18 cellular contexts compared by ENCODE assay signal in the genomic region with DNA sequence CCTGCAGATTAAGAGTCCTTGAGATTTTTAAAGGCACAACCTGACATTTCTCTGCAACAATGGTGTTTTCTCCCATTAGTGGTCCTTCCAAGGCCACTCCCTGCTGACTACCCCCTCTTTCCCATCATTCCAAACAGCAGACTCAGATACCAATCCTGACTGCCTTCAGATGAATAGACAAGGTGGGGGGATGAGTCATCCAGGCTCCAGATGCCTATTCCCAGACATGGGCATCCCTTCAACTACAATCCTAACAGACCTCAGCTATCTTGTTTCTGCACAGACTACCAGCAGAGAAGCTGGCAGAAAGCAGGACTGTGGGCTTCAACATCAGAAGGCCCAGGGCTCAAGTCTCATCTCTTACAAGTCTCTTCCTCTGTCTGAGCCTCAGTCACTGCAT. TPM values are rescaled to one million over a fixed set of nuclear protein-coding genes. Genes with fewer than 3 reads are reported as not detected.
DNase-seq lines count a peak whose midpoint lies in the region; ATAC-seq, FAIRE-seq and TF ChIP-seq lines count a peak whose summit lies in the region.
"Had no signal": no experiment of that assay in that cellular context is flagged by ENCODE, and none has a peak within 500 bp of the region (broad histone marks: within the 10 kb centered on the region; RNA-seq: fewer than 3 reads in every experiment).

No MANE protein-coding gene starts in this region.

- H3K9me3 Mint-ChIP-seq in nephron progenitor cell = no peaks in the 10 kb centered on the region
- H3K9me3 Mint-ChIP-seq: activated T-cell treated with anti-CD3 and anti-CD28 coated beads, Interleukin-2, amount 50 U/mL, for 72 hours had no signal

- peak overlapping the region; percentile 89 for H3K4me3 Mint-ChIP-seq in nephron progenitor cell
- no peak overlapping the region for H3K4me3 Mint-ChIP-seq in T-helper 17 cell
- H3K4me3 Mint-ChIP-seq: activated T-cell treated with anti-CD3 and anti-CD28 coated beads, Interleukin-2, amount 50 U/mL, for 72 hours; CD14-positive monocyte had no signal

- ATAC-seq in T-helper 17 cell = no peak
- ATAC-seq: activated CD4-positive, CD25-positive, alpha-beta regulatory T cell treated with anti-CD3 and anti-CD28 coated beads, Interleukin-2, amount 50 U/mL, for 24 hours; gastroesophageal sphincter had no signal

- H3K36me3 ChIP-seq in bronchial epithelial cell (ENCODE audit: control insufficient read depth, insufficient read depth, low read length) (no peaks in the 10 kb centered on the region), testis (ENCODE audit: low read depth, missing control alignments) (no peaks in the 10 kb centered on the region)
- H3K36me3 ChIP-seq: gastroesophageal sphincter, sigmoid colon, upper lobe of left lung had no signal

- intact Hi-C loops in testis (cut with DNase I; ENCODE audit: low total_unique reads) = no loop called here

- TF ChIP-seq CTCF in bronchial epithelial cell (IDR thresholded peaks at IDR 0.05; ENCODE audit: insufficient read depth, low read length, severe bottlenecking) (no peak), nephron progenitor cell (IDR thresholded peaks at IDR 0.05) (no peak), testis (IDR thresholded peaks at IDR 0.05) (no peak)

- H3K27me3 ChIP-seq in bronchial epithelial cell (ENCODE audit: control insufficient read depth, insufficient read depth, low read length) (no peaks in the 10 kb centered on the region), testis (no peaks in the 10 kb centered on the region)
- H3K27me3 ChIP-seq: gastroesophageal sphincter, sigmoid colon, upper lobe of left lung had no signal

- H3K27me3 Mint-ChIP-seq in nephron progenitor cell (ENCODE audit: low read depth, poor library complexity) = peaks cover 2% of the 10 kb centered on the region
- peaks cover 62% of the 10 kb centered on the region for H3K27me3 Mint-ChIP-seq in T-helper 17 cell

- peaks cover 41% of the 10 kb centered on the region for H3K4me1 ChIP-seq in testis

- TF ChIP-seq POLR2A in testis (IDR thresholded peaks at IDR 0.05) = no peak

- peak; percentile 83 for FAIRE-seq in bronchial epithelial cell (lab: Jason Lieb, UNC)

- H3K4me3 ChIP-seq in bronchial epithelial cell (ENCODE audit: low read depth, low read length) (no peak overlapping the region), testis (no peak overlapping the region)
- H3K4me3 ChIP-seq: gastroesophageal sphincter, lung, sigmoid colon, upper lobe of left lung had no signal

- DNase-seq in EL (peak; percentile 16), NCI-H2171 (lab: John Stamatoyannopoulos, UW) (peak; percentile 42), bronchial epithelial cell (ENCODE audit: low read depth) (peak; percentile 92), nephron progenitor cell (no peak), T-helper 17 cell (no peak), activated gamma-delta T cell (lab: John Stamatoyannopoulos, UW) (no peak), globus pallidus (ENCODE audit: low spot score) (no peak), testis (no peak)
- DNase-seq: KG1, NCI-H345, SIG-M5, sigmoid colon had no signal

- peak overlapping the region in 1 of 2 donors; percentile 3 for H3K27ac ChIP-seq in testis
- H3K27ac ChIP-seq: upper lobe of left lung had no signal

- peaks cover 92% of the 10 kb centered on the region for H3K4me1 Mint-ChIP-seq in nephron progenitor cell
- peaks cover 5% of the 10 kb centered on the region for H3K4me1 Mint-ChIP-seq in T-helper 17 cell

- peak overlapping the region; percentile 99 for H3K27ac Mint-ChIP-seq in nephron progenitor cell
- no peak overlapping the region for H3K27ac Mint-ChIP-seq in T-helper 17 cell
- H3K27ac Mint-ChIP-seq: activated T-cell treated with anti-CD3 and anti-CD28 coated beads, Interleukin-2, amount 50 U/mL, for 72 hours; CD14-positive monocyte had no signal

- H3K36me3 Mint-ChIP-seq in nephron progenitor cell (ENCODE audit: low read depth) (peaks cover 23% of the 10 kb centered on the region), T-helper 17 cell (ENCODE audit: low read depth) (peaks cover 4% of the 10 kb centered on the region)

- H3K9me3 ChIP-seq in T-helper 17 cell (ENCODE audit: control insufficient read depth, low read length, poor library complexity, severe bottlenecking) = no peaks in the 10 kb centered on the region
- no peaks in the 10 kb centered on the region for H3K9me3 ChIP-seq in testis
- H3K9me3 ChIP-seq: gastroesophageal sphincter, sigmoid colon, upper lobe of left lung had no signal

RNA-seq across cellular contexts. Expression of gene RBP1, which starts 2.2 kb away (rescaled TPM):
- total RNA-seq in bronchial epithelial cell (69.5 and 187 TPM in 2 replicates), T-helper 17 cell (not detected), testis (10 to 100 TPM; 84.6 to 91.6 TPM)
- 168 TPM for polyA plus RNA-seq in testis (ENCODE audit: insufficient read depth, low read depth, low replicate concordance)
- total RNA-seq: activated T-cell treated with anti-CD3 and anti-CD28 coated beads, Interleukin-2, amount 50 U/mL, for 72 hours had no signal
- polyA plus RNA-seq: CD14-positive monocyte had no signal

Comparison
In these comparisons a context has a peak if more than half of its experiments do, and no peak if none do; other contexts are left out.
1. DNase-seq: peak in EL (single experiment), NCI-H2171 (single experiment) and bronchial epithelial cell (single experiment); none in nephron progenitor cell (single experiment), T-helper 17 cell (0 of 3), activated gamma-delta T cell (single experiment), globus pallidus (single experiment) and testis (single experiment).
2. RNA of gene RBP1, which starts 2.2 kb away (total RNA-seq): 84.6 to 91.6 TPM in testis and 69.5 to 187 TPM in bronchial epithelial cell; not detected in T-helper 17 cell; every median in the first group is over 10 times any median in the second.